In the genomic region with DNA sequence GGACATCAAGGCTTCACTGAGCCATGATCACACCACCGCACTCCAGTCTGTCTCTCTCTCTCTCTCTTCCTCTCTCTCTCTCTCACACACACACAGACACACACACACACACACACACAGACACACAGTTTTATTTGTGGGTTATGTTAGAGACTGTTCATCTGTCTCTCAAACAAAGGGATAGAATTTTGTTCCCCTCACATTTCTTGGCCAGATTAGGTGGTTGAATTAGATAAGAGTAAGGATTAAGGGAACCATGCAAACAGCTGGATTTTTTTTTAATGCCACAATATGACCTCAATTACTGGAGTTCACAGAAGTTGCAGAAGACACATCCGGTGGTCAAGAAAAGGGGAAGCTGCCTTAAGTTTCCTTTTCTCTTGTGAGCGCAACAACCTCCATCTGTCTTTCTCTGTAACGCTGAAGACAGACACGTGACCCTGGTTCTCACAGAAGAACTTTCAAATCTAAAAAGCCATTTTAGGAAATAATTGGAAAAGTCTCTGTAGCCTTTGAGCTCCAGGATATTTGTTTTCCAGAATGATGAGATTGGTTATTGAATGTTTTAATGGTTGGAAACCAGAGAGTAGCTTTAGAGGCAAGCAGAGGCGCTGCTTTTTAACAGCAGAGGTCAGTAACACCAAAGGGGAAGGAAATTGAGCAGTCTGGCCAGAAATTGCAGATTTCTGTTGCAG, we compare ENCODE assay signal across 1 cellular context.
TF ChIP-seq lines count a peak whose summit lies in the region.

No MANE protein-coding gene starts in this region.

TF ChIP-seq in HepG2, 621 proteins besides CTCF, POLR2A, EP300 and RAD21 (continued from another document and continues in another):
- TF ChIP-seq SIN3A (IDR thresholded peaks at IDR 0.05; ENCODE audit: borderline replicate concordance, low read depth, low read length) = no peak
- TF ChIP-seq SMAD9 (CRISPR knock-in tag; IDR thresholded peaks at IDR 0.05) = no peak
- TF ChIP-seq, protein P1, sequence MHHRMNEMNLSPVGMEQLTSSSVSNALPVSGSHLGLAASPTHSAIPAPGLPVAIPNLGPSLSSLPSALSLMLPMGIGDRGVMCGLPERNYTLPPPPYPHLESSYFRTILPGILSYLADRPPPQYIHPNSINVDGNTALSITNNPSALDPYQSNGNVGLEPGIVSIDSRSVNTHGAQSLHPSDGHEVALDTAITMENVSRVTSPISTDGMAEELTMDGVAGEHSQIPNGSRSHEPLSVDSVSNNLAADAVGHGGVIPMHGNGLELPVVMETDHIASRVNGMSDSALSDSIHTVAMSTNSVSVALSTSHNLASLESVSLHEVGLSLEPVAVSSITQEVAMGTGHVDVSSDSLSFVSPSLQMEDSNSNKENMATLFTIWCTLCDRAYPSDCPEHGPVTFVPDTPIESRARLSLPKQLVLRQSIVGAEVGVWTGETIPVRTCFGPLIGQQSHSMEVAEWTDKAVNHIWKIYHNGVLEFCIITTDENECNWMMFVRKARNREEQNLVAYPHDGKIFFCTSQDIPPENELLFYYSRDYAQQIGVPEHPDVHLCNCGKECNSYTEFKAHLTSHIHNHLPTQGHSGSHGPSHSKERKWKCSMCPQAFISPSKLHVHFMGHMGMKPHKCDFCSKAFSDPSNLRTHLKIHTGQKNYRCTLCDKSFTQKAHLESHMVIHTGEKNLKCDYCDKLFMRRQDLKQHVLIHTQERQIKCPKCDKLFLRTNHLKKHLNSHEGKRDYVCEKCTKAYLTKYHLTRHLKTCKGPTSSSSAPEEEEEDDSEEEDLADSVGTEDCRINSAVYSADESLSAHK (CRISPR knock-in tag; IDR thresholded peaks at IDR 0.05; ENCODE audit: borderline replicate concordance) = no peak
- peak; percentile 62; the same call in 1 of the 2 replicates for TF ChIP-seq HOXA5 (CRISPR knock-in tag; IDR thresholded peaks at IDR 0.05)
- peak; percentile 68 for TF ChIP-seq MED1 (CRISPR knock-in tag; IDR thresholded peaks at IDR 0.05)
- no peak for TF ChIP-seq ATF1 (CRISPR knock-in tag; IDR thresholded peaks at IDR 0.05)
- no peak for TF ChIP-seq ZBTB7A (CRISPR knock-in tag; IDR thresholded peaks at IDR 0.05)
- TF ChIP-seq KDM6A (CRISPR knock-in tag; IDR thresholded peaks at IDR 0.05; ENCODE audit: low read depth) = no peak
- TF ChIP-seq NRL (CRISPR knock-in tag; IDR thresholded peaks at IDR 0.05; ENCODE audit: borderline replicate concordance) = no peak
- TF ChIP-seq TAF1 (CRISPR knock-in tag; IDR thresholded peaks at IDR 0.05) = no peak
- no peak for TF ChIP-seq SRSF4 (IDR thresholded peaks at IDR 0.05; ENCODE audit: low read depth, low read length, poor library complexity, severe bottlenecking)
- no peak for TF ChIP-seq TCF12 (IDR thresholded peaks at IDR 0.05)
- no peak for TF ChIP-seq TCF12 (CRISPR knock-in tag; IDR thresholded peaks at IDR 0.05)
- peak; percentile 73 for TF ChIP-seq BRD4 (CRISPR knock-in tag; IDR thresholded peaks at IDR 0.05)
- no peak for TF ChIP-seq ZNF501 (CRISPR knock-in tag; IDR thresholded peaks at IDR 0.05)
- peak; percentile 73; the same call in 1 of the 2 replicates for TF ChIP-seq SALL1 (CRISPR knock-in tag; IDR thresholded peaks at IDR 0.05)
- TF ChIP-seq, protein P2, sequence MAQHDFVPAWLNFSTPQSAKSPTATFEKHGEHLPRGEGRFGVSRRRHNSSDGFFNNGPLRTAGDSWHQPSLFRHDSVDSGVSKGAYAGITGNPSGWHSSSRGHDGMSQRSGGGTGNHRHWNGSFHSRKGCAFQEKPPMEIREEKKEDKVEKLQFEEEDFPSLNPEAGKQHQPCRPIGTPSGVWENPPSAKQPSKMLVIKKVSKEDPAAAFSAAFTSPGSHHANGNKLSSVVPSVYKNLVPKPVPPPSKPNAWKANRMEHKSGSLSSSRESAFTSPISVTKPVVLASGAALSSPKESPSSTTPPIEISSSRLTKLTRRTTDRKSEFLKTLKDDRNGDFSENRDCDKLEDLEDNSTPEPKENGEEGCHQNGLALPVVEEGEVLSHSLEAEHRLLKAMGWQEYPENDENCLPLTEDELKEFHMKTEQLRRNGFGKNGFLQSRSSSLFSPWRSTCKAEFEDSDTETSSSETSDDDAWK (CRISPR knock-in tag; IDR thresholded peaks at IDR 0.05) = no peak
- no peak for TF ChIP-seq NCOA1 (CRISPR knock-in tag; IDR thresholded peaks at IDR 0.05)
- TF ChIP-seq, protein P3, sequence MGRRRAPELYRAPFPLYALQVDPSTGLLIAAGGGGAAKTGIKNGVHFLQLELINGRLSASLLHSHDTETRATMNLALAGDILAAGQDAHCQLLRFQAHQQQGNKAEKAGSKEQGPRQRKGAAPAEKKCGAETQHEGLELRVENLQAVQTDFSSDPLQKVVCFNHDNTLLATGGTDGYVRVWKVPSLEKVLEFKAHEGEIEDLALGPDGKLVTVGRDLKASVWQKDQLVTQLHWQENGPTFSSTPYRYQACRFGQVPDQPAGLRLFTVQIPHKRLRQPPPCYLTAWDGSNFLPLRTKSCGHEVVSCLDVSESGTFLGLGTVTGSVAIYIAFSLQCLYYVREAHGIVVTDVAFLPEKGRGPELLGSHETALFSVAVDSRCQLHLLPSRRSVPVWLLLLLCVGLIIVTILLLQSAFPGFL (CRISPR knock-in tag; IDR thresholded peaks at IDR 0.05) = no peak
- TF ChIP-seq BRCA1 (CRISPR knock-in tag; IDR thresholded peaks at IDR 0.05) = peak; percentile 80
- TF ChIP-seq, protein P4, sequence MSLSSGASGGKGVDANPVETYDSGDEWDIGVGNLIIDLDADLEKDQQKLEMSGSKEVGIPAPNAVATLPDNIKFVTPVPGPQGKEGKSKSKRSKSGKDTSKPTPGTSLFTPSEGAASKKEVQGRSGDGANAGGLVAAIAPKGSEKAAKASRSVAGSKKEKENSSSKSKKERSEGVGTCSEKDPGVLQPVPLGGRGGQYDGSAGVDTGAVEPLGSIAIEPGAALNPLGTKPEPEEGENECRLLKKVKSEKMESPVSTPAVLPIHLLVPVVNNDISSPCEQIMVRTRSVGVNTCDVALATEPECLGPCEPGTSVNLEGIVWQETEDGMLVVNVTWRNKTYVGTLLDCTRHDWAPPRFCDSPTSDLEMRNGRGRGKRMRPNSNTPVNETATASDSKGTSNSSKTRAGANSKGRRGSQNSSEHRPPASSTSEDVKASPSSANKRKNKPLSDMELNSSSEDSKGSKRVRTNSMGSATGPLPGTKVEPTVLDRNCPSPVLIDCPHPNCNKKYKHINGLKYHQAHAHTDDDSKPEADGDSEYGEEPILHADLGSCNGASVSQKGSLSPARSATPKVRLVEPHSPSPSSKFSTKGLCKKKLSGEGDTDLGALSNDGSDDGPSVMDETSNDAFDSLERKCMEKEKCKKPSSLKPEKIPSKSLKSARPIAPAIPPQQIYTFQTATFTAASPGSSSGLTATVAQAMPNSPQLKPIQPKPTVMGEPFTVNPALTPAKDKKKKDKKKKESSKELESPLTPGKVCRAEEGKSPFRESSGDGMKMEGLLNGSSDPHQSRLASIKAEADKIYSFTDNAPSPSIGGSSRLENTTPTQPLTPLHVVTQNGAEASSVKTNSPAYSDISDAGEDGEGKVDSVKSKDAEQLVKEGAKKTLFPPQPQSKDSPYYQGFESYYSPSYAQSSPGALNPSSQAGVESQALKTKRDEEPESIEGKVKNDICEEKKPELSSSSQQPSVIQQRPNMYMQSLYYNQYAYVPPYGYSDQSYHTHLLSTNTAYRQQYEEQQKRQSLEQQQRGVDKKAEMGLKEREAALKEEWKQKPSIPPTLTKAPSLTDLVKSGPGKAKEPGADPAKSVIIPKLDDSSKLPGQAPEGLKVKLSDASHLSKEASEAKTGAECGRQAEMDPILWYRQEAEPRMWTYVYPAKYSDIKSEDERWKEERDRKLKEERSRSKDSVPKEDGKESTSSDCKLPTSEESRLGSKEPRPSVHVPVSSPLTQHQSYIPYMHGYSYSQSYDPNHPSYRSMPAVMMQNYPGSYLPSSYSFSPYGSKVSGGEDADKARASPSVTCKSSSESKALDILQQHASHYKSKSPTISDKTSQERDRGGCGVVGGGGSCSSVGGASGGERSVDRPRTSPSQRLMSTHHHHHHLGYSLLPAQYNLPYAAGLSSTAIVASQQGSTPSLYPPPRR (CRISPR knock-in tag; IDR thresholded peaks at IDR 0.05; ENCODE audit: borderline replicate concordance) = peak; percentile 53; the same call in 1 of the 2 replicates
- no peak for TF ChIP-seq ZNF773 (CRISPR knock-in tag; IDR thresholded peaks at IDR 0.05; ENCODE audit: borderline replicate concordance)
- no peak for TF ChIP-seq ZZZ3 (CRISPR knock-in tag; IDR thresholded peaks at IDR 0.05; ENCODE audit: borderline replicate concordance)
- TF ChIP-seq RXRB (CRISPR knock-in tag; IDR thresholded peaks at IDR 0.05; ENCODE audit: borderline replicate concordance) = peak; percentile 79
- no peak for TF ChIP-seq TRIM24 (CRISPR knock-in tag; IDR thresholded peaks at IDR 0.05)
- no peak for TF ChIP-seq NBN (conservative IDR thresholded peaks at IDR 0.05)
- no peak for TF ChIP-seq ZNF274 (CRISPR knock-in tag; IDR thresholded peaks at IDR 0.05)
- TF ChIP-seq, protein P5, sequence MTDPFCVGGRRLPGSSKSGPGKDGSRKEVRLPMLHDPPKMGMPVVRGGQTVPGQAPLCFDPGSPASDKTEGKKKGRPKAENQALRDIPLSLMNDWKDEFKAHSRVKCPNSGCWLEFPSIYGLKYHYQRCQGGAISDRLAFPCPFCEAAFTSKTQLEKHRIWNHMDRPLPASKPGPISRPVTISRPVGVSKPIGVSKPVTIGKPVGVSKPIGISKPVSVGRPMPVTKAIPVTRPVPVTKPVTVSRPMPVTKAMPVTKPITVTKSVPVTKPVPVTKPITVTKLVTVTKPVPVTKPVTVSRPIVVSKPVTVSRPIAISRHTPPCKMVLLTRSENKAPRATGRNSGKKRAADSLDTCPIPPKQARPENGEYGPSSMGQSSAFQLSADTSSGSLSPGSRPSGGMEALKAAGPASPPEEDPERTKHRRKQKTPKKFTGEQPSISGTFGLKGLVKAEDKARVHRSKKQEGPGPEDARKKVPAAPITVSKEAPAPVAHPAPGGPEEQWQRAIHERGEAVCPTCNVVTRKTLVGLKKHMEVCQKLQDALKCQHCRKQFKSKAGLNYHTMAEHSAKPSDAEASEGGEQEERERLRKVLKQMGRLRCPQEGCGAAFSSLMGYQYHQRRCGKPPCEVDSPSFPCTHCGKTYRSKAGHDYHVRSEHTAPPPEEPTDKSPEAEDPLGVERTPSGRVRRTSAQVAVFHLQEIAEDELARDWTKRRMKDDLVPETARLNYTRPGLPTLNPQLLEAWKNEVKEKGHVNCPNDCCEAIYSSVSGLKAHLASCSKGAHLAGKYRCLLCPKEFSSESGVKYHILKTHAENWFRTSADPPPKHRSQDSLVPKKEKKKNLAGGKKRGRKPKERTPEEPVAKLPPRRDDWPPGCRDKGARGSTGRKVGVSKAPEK (CRISPR knock-in tag; IDR thresholded peaks at IDR 0.05; ENCODE audit: borderline replicate concordance) = no peak
- TF ChIP-seq ZNF557 (CRISPR knock-in tag; IDR thresholded peaks at IDR 0.05) = peak; percentile 66; the same call in 1 of the 2 replicates
- no peak for TF ChIP-seq IKZF4 (CRISPR knock-in tag; IDR thresholded peaks at IDR 0.05; ENCODE audit: borderline replicate concordance, low read depth, not compliant biosample characterization)
- TF ChIP-seq, protein P6, sequence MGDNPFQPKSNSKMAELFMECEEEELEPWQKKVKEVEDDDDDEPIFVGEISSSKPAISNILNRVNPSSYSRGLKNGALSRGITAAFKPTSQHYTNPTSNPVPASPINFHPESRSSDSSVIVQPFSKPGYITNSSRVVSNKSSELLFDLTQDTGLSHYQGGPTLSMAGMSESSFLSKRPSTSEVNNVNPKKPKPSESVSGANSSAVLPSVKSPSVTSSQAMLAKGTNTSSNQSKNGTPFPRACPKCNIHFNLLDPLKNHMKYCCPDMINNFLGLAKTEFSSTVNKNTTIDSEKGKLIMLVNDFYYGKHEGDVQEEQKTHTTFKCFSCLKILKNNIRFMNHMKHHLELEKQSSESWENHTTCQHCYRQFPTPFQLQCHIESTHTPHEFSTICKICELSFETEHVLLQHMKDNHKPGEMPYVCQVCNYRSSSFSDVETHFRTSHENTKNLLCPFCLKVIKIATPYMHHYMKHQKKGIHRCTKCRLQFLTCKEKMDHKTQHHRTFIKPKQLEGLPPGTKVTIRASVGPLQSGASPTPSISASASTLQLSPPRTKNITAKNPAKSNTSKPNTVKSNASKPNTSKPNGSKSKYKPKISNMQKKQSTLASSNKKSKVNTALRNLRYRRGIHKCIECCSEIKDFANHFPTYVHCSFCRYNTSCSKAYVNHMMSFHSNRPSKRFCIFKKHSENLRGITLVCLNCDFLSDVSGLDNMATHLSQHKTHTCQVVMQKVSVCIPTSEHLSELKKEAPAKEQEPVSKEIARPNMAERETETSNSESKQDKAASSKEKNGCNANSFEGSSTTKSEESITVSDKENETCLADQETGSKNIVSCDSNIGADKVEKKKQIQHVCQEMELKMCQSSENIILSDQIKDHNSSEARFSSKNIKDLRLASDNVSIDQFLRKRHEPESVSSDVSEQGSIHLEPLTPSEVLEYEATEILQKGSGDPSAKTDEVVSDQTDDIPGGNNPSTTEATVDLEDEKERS (CRISPR knock-in tag; IDR thresholded peaks at IDR 0.05) = no peak
- no peak for TF ChIP-seq ZNF468 (CRISPR knock-in tag; IDR thresholded peaks at IDR 0.05)
- TF ChIP-seq HOXD1 (CRISPR knock-in tag; IDR thresholded peaks at IDR 0.05) = peak; percentile 31; the same call in 1 of the 2 replicates
- TF ChIP-seq ZNF766 (CRISPR knock-in tag; IDR thresholded peaks at IDR 0.05; ENCODE audit: borderline replicate concordance) = no peak; the same call in 1 of the 2 replicates
- TF ChIP-seq ZC3H4 (CRISPR knock-in tag; IDR thresholded peaks at IDR 0.05; ENCODE audit: borderline replicate concordance) = no peak
- TF ChIP-seq NFKB2 (CRISPR knock-in tag; IDR thresholded peaks at IDR 0.05; ENCODE audit: borderline replicate concordance) = no peak
- TF ChIP-seq, protein P7, sequence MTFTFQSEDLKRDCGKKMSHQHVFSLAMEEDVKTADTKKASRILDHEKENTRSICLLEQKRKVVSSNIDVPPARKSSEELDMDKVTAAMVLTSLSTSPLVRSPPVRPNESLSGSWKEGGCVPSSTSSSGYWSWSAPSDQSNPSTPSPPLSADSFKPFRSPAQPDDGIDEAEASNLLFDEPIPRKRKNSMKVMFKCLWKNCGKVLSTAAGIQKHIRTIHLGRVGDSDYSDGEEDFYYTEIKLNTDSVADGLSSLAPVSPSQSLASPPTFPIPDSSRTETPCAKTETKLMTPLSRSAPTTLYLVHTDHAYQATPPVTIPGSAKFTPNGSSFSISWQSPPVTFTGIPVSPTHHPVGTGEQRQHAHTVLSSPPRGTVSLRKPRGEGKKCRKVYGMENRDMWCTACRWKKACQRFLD (CRISPR knock-in tag; IDR thresholded peaks at IDR 0.05; ENCODE audit: borderline replicate concordance) = no peak
- TF ChIP-seq, protein P8, sequence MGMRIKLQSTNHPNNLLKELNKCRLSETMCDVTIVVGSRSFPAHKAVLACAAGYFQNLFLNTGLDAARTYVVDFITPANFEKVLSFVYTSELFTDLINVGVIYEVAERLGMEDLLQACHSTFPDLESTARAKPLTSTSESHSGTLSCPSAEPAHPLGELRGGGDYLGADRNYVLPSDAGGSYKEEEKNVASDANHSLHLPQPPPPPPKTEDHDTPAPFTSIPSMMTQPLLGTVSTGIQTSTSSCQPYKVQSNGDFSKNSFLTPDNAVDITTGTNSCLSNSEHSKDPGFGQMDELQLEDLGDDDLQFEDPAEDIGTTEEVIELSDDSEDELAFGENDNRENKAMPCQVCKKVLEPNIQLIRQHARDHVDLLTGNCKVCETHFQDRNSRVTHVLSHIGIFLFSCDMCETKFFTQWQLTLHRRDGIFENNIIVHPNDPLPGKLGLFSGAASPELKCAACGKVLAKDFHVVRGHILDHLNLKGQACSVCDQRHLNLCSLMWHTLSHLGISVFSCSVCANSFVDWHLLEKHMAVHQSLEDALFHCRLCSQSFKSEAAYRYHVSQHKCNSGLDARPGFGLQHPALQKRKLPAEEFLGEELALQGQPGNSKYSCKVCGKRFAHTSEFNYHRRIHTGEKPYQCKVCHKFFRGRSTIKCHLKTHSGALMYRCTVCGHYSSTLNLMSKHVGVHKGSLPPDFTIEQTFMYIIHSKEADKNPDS (CRISPR knock-in tag; IDR thresholded peaks at IDR 0.05) = no peak
- TF ChIP-seq PCBP2 (optimal IDR thresholded peaks at IDR 0.05; ENCODE audit: low read depth, low read length, poor library complexity, severe bottlenecking) = no peak
- no peak for TF ChIP-seq MED8 (CRISPR knock-in tag; IDR thresholded peaks at IDR 0.05; ENCODE audit: insufficient replicate concordance)
- TF ChIP-seq MXI1 (IDR thresholded peaks at IDR 0.05; ENCODE audit: borderline replicate concordance, low read depth, low read length) = no peak
- TF ChIP-seq ZSCAN12 (CRISPR knock-in tag; IDR thresholded peaks at IDR 0.05) = no peak
